Comparison of ENCODE assay signal across 1 cellular context in genomic region chr3:184174646-184175492, GRCh38.
A peak's percentile ranks its signal among the peaks of the same experiment; 100 is the strongest.
TF ChIP-seq lines count a peak whose summit lies in the region.

TSS of gene AP2M1 (plus strand) at chr3:184174855. CDS start at chr3:184176994, 2,139 bp downstream.

TF ChIP-seq in H1, 55 proteins besides CTCF, POLR2A, EP300 and RAD21 (continued from another document):
- no peak for TF ChIP-seq USF2 (IDR thresholded peaks at IDR 0.05; ENCODE audit: low read length)
- TF ChIP-seq E2F6 (IDR thresholded peaks at IDR 0.05): no peak
- TF ChIP-seq ZNF274 (IDR thresholded peaks at IDR 0.05; ENCODE audit: borderline replicate concordance, extremely low read depth, low read length): no peak
- TF ChIP-seq RBBP5 (IDR thresholded peaks at IDR 0.05; ENCODE audit: borderline replicate concordance, low read depth, low read length): no peak
- TF ChIP-seq CHD2 (IDR thresholded peaks at IDR 0.05; ENCODE audit: low read length): no peak
- TF ChIP-seq SAP30 (IDR thresholded peaks at IDR 0.05; ENCODE audit: insufficient read depth, insufficient replicate concordance, low read length): peak; percentile 98
- peak; percentile 71; the same call in 1 of the 2 replicates for TF ChIP-seq POLR2AphosphoS5 (IDR thresholded peaks at IDR 0.05; ENCODE audit: low read depth, low read length)
- 0 out of 2 replicates have a peak, but pooled peaks have one; percentile 21 for TF ChIP-seq TCF12 (IDR thresholded peaks at IDR 0.05; ENCODE audit: low read depth, low read length)
- no peak for TF ChIP-seq GABPA (IDR thresholded peaks at IDR 0.05; ENCODE audit: borderline replicate concordance, insufficient read depth, low read length)
- TF ChIP-seq SP2 (IDR thresholded peaks at IDR 0.05; ENCODE audit: low read length): no peak
- peak; percentile 77 for TF ChIP-seq PHF8 (conservative IDR thresholded peaks at IDR 0.05; ENCODE audit: low read depth, low read length)
- TF ChIP-seq ASH2L (IDR thresholded peaks at IDR 0.05; ENCODE audit: low read length): peak; percentile 58
- no peak for TF ChIP-seq CBX5 (IDR thresholded peaks at IDR 0.05; ENCODE audit: low read depth, low read length)
- peak; percentile 99 for TF ChIP-seq EGR1 (IDR thresholded peaks at IDR 0.05; ENCODE audit: borderline replicate concordance, low read depth, low read length)
- TF ChIP-seq TAF1 (IDR thresholded peaks at IDR 0.05; ENCODE audit: low read depth, low read length): peak; percentile 69
- TF ChIP-seq BACH1 (IDR thresholded peaks at IDR 0.05; ENCODE audit: low read length): no peak
- no peak for TF ChIP-seq MAFK (IDR thresholded peaks at IDR 0.05; ENCODE audit: low read depth, low read length)
- TF ChIP-seq HDAC6 (IDR thresholded peaks at IDR 0.05; ENCODE audit: low read depth, low read length): no peak
- TF ChIP-seq TEAD4 (IDR thresholded peaks at IDR 0.05; ENCODE audit: low read depth, low read length): peak; percentile 94
- no peak for TF ChIP-seq ATF2 (IDR thresholded peaks at IDR 0.05; ENCODE audit: low read length)
- no peak for TF ChIP-seq RNF2 (IDR thresholded peaks at IDR 0.05; ENCODE audit: borderline replicate concordance, low read depth, low read length, missing control alignments, poor library complexity, severe bottlenecking)
- TF ChIP-seq KDM5A (IDR thresholded peaks at IDR 0.05; ENCODE audit: low read length): no peak
- no peak for TF ChIP-seq CREB1 (IDR thresholded peaks at IDR 0.05)
- TF ChIP-seq TBP (IDR thresholded peaks at IDR 0.05; ENCODE audit: low read depth, low read length): 0 out of 2 replicates have a peak, but pooled peaks have one; percentile 40
- TF ChIP-seq SIX5 (IDR thresholded peaks at IDR 0.05; ENCODE audit: low read depth, low read length): peak; percentile 97
- TF ChIP-seq SP1 (IDR thresholded peaks at IDR 0.05; ENCODE audit: low read depth, low read length): peak; percentile 72
- no peak for TF ChIP-seq BRCA1 (IDR thresholded peaks at IDR 0.05; ENCODE audit: low read depth, low read length)
- TF ChIP-seq SRF (IDR thresholded peaks at IDR 0.05; ENCODE audit: low read depth, low read length): 0 out of 2 replicates have a peak, but pooled peaks have one; percentile 22
- peak; percentile 89 for TF ChIP-seq NRF1 (IDR thresholded peaks at IDR 0.05; ENCODE audit: low read depth, low read length)
- no peak for TF ChIP-seq CTBP2 (IDR thresholded peaks at IDR 0.05; ENCODE audit: borderline replicate concordance, insufficient read depth, insufficient read length, low read length)
- TF ChIP-seq RXRA (IDR thresholded peaks at IDR 0.05; ENCODE audit: insufficient read depth, low read depth, low read length): no peak
- TF ChIP-seq YY1 (IDR thresholded peaks at IDR 0.05; ENCODE audit: low read depth, low read length): peak; percentile 88
- TF ChIP-seq BCL11A (IDR thresholded peaks at IDR 0.05; ENCODE audit: low read depth in 2 of 2, low read length in 2 of 2): no peak
- peak in 1 of 2 experiments; percentile 76; a peak in 1 of 4 replicates for TF ChIP-seq SIN3A (conservative IDR thresholded peaks at IDR 0.05 in 1 of 2, IDR thresholded peaks at IDR 0.05 in 1 of 2; ENCODE audit: low read depth in 1 of 2, low read length in 2 of 2)
